Comparison of ENCODE assay signal across 8 cellular contexts in genomic region chr10:15369642-15370211, GRCh38. TPM values are rescaled to one million over a fixed set of nuclear protein-coding genes. Genes with fewer than 3 reads are reported as not detected.
DNase-seq lines count a peak whose midpoint lies in the region; ATAC-seq and TF ChIP-seq lines count a peak whose summit lies in the region.

No MANE protein-coding gene starts in this region.

- H3K9me3 ChIP-seq in cardiac muscle cell (ENCODE audit: low read depth) = no peaks in the 10 kb centered on the region

- no peaks in the 10 kb centered on the region for H3K36me3 Mint-ChIP-seq in activated T-cell treated with anti-CD3 and anti-CD28 coated beads, Interleukin-2, amount 50 U/mL, for 24 hours (ENCODE audit: low read depth)

- peaks cover 48% of the 10 kb centered on the region for H3K27me3 Mint-ChIP-seq in activated T-cell treated with anti-CD3 and anti-CD28 coated beads, Interleukin-2, amount 50 U/mL, for 24 hours

- intact Hi-C loops in posterior cingulate gyrus (cut with DNase I) = loop anchor here (5.0 kb wide), 2 partner anchors 52 to 112 kb away; no protein-coding TSS in a partner anchor

- CTCF ChIA-PET in GM10248 (lab: Yijun Ruan, JAX) = interaction anchor here (0.7 to 1.9 kb wide), 7 partner anchors 11 to 202 kb away, joined by 3 to 5 read pairs (median 3); partner anchors contain the start of gene NMT2

- POLR2A ChIA-PET in GM10248 (lab: Yijun Ruan, JAX) = interaction anchor here (0.6 kb wide), 1 partner anchor 411 kb away, joined by 3 read pairs; the partner anchor contains the start of gene MEIG1

- TF ChIP-seq CTCF in cardiac muscle cell (IDR thresholded peaks at IDR 0.05; ENCODE audit: low read depth, low read length) (no peak), GM10248 (IDR thresholded peaks at IDR 0.05; ENCODE audit: control extremely low read depth, extremely low read depth, low read depth, missing control alignments) (no peak)

- H3K9me3 Mint-ChIP-seq in activated T-cell treated with anti-CD3 and anti-CD28 coated beads, Interleukin-2, amount 50 U/mL, for 24 hours = no peaks in the 10 kb centered on the region

- DNase-seq in NCI-H146 (lab: John Stamatoyannopoulos, UW) = peak; percentile 43
- DNase-seq in NCI-H146 treated with DMSO at 0.1 percent for 48 hours (lab: John Stamatoyannopoulos, UW; ENCODE audit: unreplicated experiment) = no peak
- peak; percentile 34 for DNase-seq in activated T-cell treated with anti-CD3 and anti-CD28 coated beads, Interleukin-2, amount 50 U/mL, for 24 hours
- DNase-seq in cardiac muscle cell (ENCODE audit: low read depth in 1 of 2, low spot score in 1 of 2) = peak; percentile 11 to 36
- DNase-seq in posterior cingulate gyrus = peak in 7 of 10 donors; percentile 13 to 88 (median 49)
- DNase-seq in GM10248 (ENCODE audit: extremely low spot score) = no peak

- peaks cover 14% of the 10 kb centered on the region for H3K4me1 ChIP-seq in cardiac muscle cell (ENCODE audit: low read depth)

- peak overlapping the region; percentile 68 for H3K27ac Mint-ChIP-seq in activated T-cell treated with anti-CD3 and anti-CD28 coated beads, Interleukin-2, amount 50 U/mL, for 24 hours

- H3K27ac ChIP-seq in cardiac muscle cell = no peak overlapping the region

- peak overlapping the region; percentile 75 for H3K4me3 Mint-ChIP-seq in activated T-cell treated with anti-CD3 and anti-CD28 coated beads, Interleukin-2, amount 50 U/mL, for 24 hours

- ATAC-seq in GM21825 (IDR thresholded peaks at IDR 0.05; ENCODE audit: unreplicated experiment) (no peak), GM21423 (IDR thresholded peaks at IDR 0.05; ENCODE audit: unreplicated experiment) (no peak)

- peaks cover 8% of the 10 kb centered on the region for H3K4me1 Mint-ChIP-seq in activated T-cell treated with anti-CD3 and anti-CD28 coated beads, Interleukin-2, amount 50 U/mL, for 24 hours (ENCODE audit: low read depth)

- no peaks in the 10 kb centered on the region for H3K27me3 ChIP-seq in cardiac muscle cell

- H3K4me3 ChIP-seq in cardiac muscle cell = peak overlapping the region; percentile 95

- no peaks in the 10 kb centered on the region for H3K36me3 ChIP-seq in cardiac muscle cell

RNA-seq across cellular contexts. Expression of gene FAM171A1, which starts 1.4 kb away (rescaled TPM):
- 32.2 and 41.5 TPM in 2 replicates for total RNA-seq in cardiac muscle cell
- 38.9 and 52.1 TPM in 2 replicates for polyA plus RNA-seq in cardiac muscle cell

Comparison
In these comparisons a context has a peak if more than half of its experiments do, and no peak if none do; other contexts are left out.
1. DNase-seq: peak in NCI-H146 (single experiment), activated T-cell treated with anti-CD3 and anti-CD28 coated beads, Interleukin-2, amount 50 U/mL, for 24 hours (single experiment), cardiac muscle cell (2 of 2) and posterior cingulate gyrus (7 of 10); none in NCI-H146 treated with DMSO at 0.1 percent for 48 hours (single experiment) and GM10248 (single experiment).